ENCODE assay signal across 37 cellular contexts in the genomic region with DNA sequence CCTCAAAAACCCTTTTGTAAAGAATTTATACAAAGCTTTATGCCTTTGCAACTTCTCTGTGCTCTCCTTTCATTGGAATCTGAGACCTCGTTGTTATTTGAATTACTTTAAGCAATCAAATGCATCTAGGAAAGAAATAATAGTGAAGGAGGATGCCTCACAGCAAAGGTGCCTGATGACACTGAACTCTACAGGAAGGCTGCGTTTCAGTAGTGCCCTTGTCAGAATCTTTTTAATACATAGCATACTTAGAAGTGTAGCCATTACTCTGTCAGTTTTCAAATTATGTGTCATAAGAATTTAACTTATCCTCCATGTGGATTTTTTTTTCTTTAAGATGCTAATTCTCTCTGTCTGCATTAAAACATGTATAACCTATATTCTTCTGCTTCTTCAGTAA. TPM values are rescaled to one million over a fixed set of nuclear protein-coding genes. Genes with fewer than 3 reads are reported as not detected.
"Had no signal": no experiment of that assay in that cellular context is flagged by ENCODE, and none has a peak within 500 bp of the region (broad histone marks: within the 10 kb centered on the region; RNA-seq: fewer than 3 reads in every experiment).

No MANE protein-coding gene starts in this region.

- H3K27ac ChIP-seq: adrenal gland, body of pancreas, WERI-Rb-1 had no signal

- H3K27me3 ChIP-seq: adrenal gland, body of pancreas had no signal

- H3K9me3 Mint-ChIP-seq: activated B cell treated with CpG ODN at 0.5 μM for 24 hours; activated CD4-positive, alpha-beta memory T cell treated with anti-CD3 and anti-CD28 coated beads for 36 hours; activated CD4-positive, alpha-beta T cell treated with anti-CD3 and anti-CD28 coated beads, Interleukin-2, amount 10 ng/mL, durations not matched to agents 24 days and 14 days; activated naive CD4-positive, alpha-beta T cell treated with anti-CD3 and anti-CD28 coated beads for 36 hours; activated naive CD4-positive, alpha-beta T cell treated with anti-CD3 and anti-CD28 coated beads, Interleukin-2, amount 50 U/mL, for 24 hours; activated naive CD8-positive, alpha-beta T cell treated with anti-CD3 and anti-CD28 coated beads for 36 hours; activated naive CD8-positive, alpha-beta T cell treated with anti-CD3 and anti-CD28 coated beads, Interleukin-2, amount 50 U/mL, for 24 hours; activated T-helper 1 cell treated with anti-CD3 and anti-CD28 coated beads, Interleukin-12 subunit alpha, Interleukin-12 subunit beta, Interleukin-2, Interleukin-4 antibody, amounts not matched to agents 30 ng/mL and 10 ng/mL and 1 ng/mL, durations not matched to agents 14 hours and 24 hours and 36 hours; activated T-helper 2 cell treated with anti-CD3 and anti-CD28 coated beads, Interferon-gamma antibody, Interleukin-2, Interleukin-4, amounts not matched to agents 10 μg/mL and 5 μg/mL and 100 μg/mL, durations not matched to agents 14 hours and 24 hours and 36 hours; effector memory CD8-positive, alpha-beta T cell; T-helper 2 cell treated with Interferon-gamma antibody and Interleukin-4, amounts not matched to agents 5 μg/mL and 100 μg/mL, for 36 hours had no signal

- H3K4me3 ChIP-seq: adrenal gland, body of pancreas had no signal

- H3K4me1 Mint-ChIP-seq: activated CD4-positive, alpha-beta T cell treated with anti-CD3 and anti-CD28 coated beads for 36 hours; activated naive CD8-positive, alpha-beta T cell treated with anti-CD3 and anti-CD28 coated beads for 36 hours; activated naive CD8-positive, alpha-beta T cell treated with anti-CD3 and anti-CD28 coated beads, Interleukin-2, amount 50 U/mL, for 24 hours had no signal

- H3K4me3 Mint-ChIP-seq: activated B cell treated with CpG ODN at 0.5 μM for 24 hours; activated CD4-positive, alpha-beta memory T cell treated with anti-CD3 and anti-CD28 coated beads for 36 hours; activated CD4-positive, alpha-beta T cell treated with anti-CD3 and anti-CD28 coated beads for 36 hours; activated CD4-positive, alpha-beta T cell treated with anti-CD3 and anti-CD28 coated beads, Interleukin-2, amount 10 ng/mL, durations not matched to agents 24 days and 14 days; activated CD8-positive, alpha-beta memory T cell treated with anti-CD3 and anti-CD28 coated beads, Interleukin-2, amount 10 ng/mL, durations not matched to agents 7 days and 5 days; activated CD8-positive, alpha-beta T cell treated with anti-CD3 and anti-CD28 coated beads, Interleukin-2, amount 10 ng/mL, durations not matched to agents 7 days and 5 days; activated naive CD4-positive, alpha-beta T cell treated with anti-CD3 and anti-CD28 coated beads for 36 hours; activated naive CD4-positive, alpha-beta T cell treated with anti-CD3 and anti-CD28 coated beads, Interleukin-2, amount 50 U/mL, for 24 hours; activated naive CD8-positive, alpha-beta T cell treated with anti-CD3 and anti-CD28 coated beads for 36 hours; activated naive CD8-positive, alpha-beta T cell treated with anti-CD3 and anti-CD28 coated beads, Interleukin-2, amount 50 U/mL, for 24 hours; activated T-helper 1 cell treated with anti-CD3 and anti-CD28 coated beads, Interleukin-12 subunit alpha, Interleukin-12 subunit beta, Interleukin-2, Interleukin-4 antibody, amounts not matched to agents 30 ng/mL and 10 ng/mL and 1 ng/mL, durations not matched to agents 14 hours and 24 hours and 36 hours; effector memory CD8-positive, alpha-beta T cell; T-helper 17 cell; T-helper 2 cell treated with Interferon-gamma antibody and Interleukin-4, amounts not matched to agents 5 μg/mL and 100 μg/mL, for 36 hours had no signal

- H3K9me3 ChIP-seq: adrenal gland, body of pancreas, esophagus squamous epithelium had no signal

- DNase-seq: activated B cell treated with CpG ODN at 0.5 μM for 24 hours; activated CD4-positive, alpha-beta memory T cell treated with anti-CD3 and anti-CD28 coated beads for 36 hours; activated CD4-positive, alpha-beta T cell treated with anti-CD3 and anti-CD28 coated beads for 36 hours; activated CD4-positive, alpha-beta T cell treated with anti-CD3 and anti-CD28 coated beads, Interleukin-2, amount 10 ng/mL, durations not matched to agents 24 days and 14 days; activated CD4-positive, CD25-positive, alpha-beta regulatory T cell treated with anti-CD3 and anti-CD28 coated beads, Interleukin-2, amount 50 U/mL, for 72 hours; activated CD8-positive, alpha-beta memory T cell treated with anti-CD3 and anti-CD28 coated beads, Interleukin-2, amount 10 ng/mL, durations not matched to agents 7 days and 5 days; activated CD8-positive, alpha-beta memory T cell treated with anti-CD3 and anti-CD28 coated beads, Interleukin-2, amount 50 U/mL, for 4 hours; activated CD8-positive, alpha-beta T cell treated with anti-CD3 and anti-CD28 coated beads, Interleukin-2, amount 10 ng/mL, durations not matched to agents 7 days and 5 days; activated effector memory CD4-positive, alpha-beta T cell treated with anti-CD3 and anti-CD28 coated beads, Interleukin-2, amount 50 U/mL, for 16 hours; activated naive CD4-positive, alpha-beta T cell treated with anti-CD3 and anti-CD28 coated beads for 36 hours; activated naive CD8-positive, alpha-beta T cell treated with anti-CD3 and anti-CD28 coated beads for 36 hours; activated naive CD8-positive, alpha-beta T cell treated with anti-CD3 and anti-CD28 coated beads, Interleukin-2, amount 50 U/mL, for 24 hours; activated T-cell treated with anti-CD3 and anti-CD28 coated beads, Interleukin-2, amount 50 U/mL, for 1 hour; activated T-cell treated with anti-CD3 and anti-CD28 coated beads, Interleukin-2, amount 50 U/mL, for 48 hours; adrenal gland; amygdala; aorta; body of pancreas; caudate nucleus; cortex of kidney; dermis blood vessel endothelial cell; effector CD4-positive, alpha-beta T cell; effector memory CD8-positive, alpha-beta T cell; erythroblast; esophagus squamous epithelium; foreskin melanocyte; T-helper 1 cell; T-helper 17 cell; T1000; WERI-Rb-1 had no signal

- H3K36me3 Mint-ChIP-seq: activated CD4-positive, alpha-beta memory T cell treated with anti-CD3 and anti-CD28 coated beads for 36 hours; activated CD8-positive, alpha-beta memory T cell treated with anti-CD3 and anti-CD28 coated beads, Interleukin-2, amount 10 ng/mL, durations not matched to agents 7 days and 5 days; activated naive CD4-positive, alpha-beta T cell treated with anti-CD3 and anti-CD28 coated beads, Interleukin-2, amount 50 U/mL, for 24 hours; activated naive CD8-positive, alpha-beta T cell treated with anti-CD3 and anti-CD28 coated beads for 36 hours had no signal

- H3K27ac Mint-ChIP-seq: activated B cell treated with CpG ODN at 0.5 μM for 24 hours; activated CD4-positive, alpha-beta memory T cell treated with anti-CD3 and anti-CD28 coated beads for 36 hours; activated CD4-positive, alpha-beta T cell treated with anti-CD3 and anti-CD28 coated beads for 36 hours; activated CD4-positive, alpha-beta T cell treated with anti-CD3 and anti-CD28 coated beads, Interleukin-2, amount 10 ng/mL, durations not matched to agents 24 days and 14 days; activated CD8-positive, alpha-beta memory T cell treated with anti-CD3 and anti-CD28 coated beads, Interleukin-2, amount 10 ng/mL, durations not matched to agents 7 days and 5 days; activated CD8-positive, alpha-beta T cell treated with anti-CD3 and anti-CD28 coated beads, Interleukin-2, amount 10 ng/mL, durations not matched to agents 7 days and 5 days; activated naive CD4-positive, alpha-beta T cell treated with anti-CD3 and anti-CD28 coated beads for 36 hours; activated naive CD4-positive, alpha-beta T cell treated with anti-CD3 and anti-CD28 coated beads, Interleukin-2, amount 50 U/mL, for 24 hours; activated naive CD8-positive, alpha-beta T cell treated with anti-CD3 and anti-CD28 coated beads for 36 hours; activated naive CD8-positive, alpha-beta T cell treated with anti-CD3 and anti-CD28 coated beads, Interleukin-2, amount 50 U/mL, for 24 hours; activated T-helper 1 cell treated with anti-CD3 and anti-CD28 coated beads, Interleukin-12 subunit alpha, Interleukin-12 subunit beta, Interleukin-2, Interleukin-4 antibody, amounts not matched to agents 30 ng/mL and 10 ng/mL and 1 ng/mL, durations not matched to agents 14 hours and 24 hours and 36 hours; activated T-helper 2 cell treated with anti-CD3 and anti-CD28 coated beads, Interferon-gamma antibody, Interleukin-2, Interleukin-4, amounts not matched to agents 10 μg/mL and 5 μg/mL and 100 μg/mL, durations not matched to agents 14 hours and 24 hours and 36 hours; T-helper 17 cell; T-helper 2 cell treated with Interferon-gamma antibody and Interleukin-4, amounts not matched to agents 5 μg/mL and 100 μg/mL, for 36 hours had no signal

- H3K36me3 ChIP-seq: adrenal gland, esophagus squamous epithelium, WERI-Rb-1 had no signal

- ATAC-seq: activated CD4-positive, alpha-beta T cell treated with anti-CD3 and anti-CD28 coated beads for 36 hours; activated CD8-positive, alpha-beta memory T cell treated with anti-CD3 and anti-CD28 coated beads, Interleukin-2, amount 10 ng/mL, durations not matched to agents 7 days and 5 days; activated CD8-positive, alpha-beta T cell treated with anti-CD3 and anti-CD28 coated beads, Interleukin-2, amount 10 ng/mL, durations not matched to agents 7 days and 5 days; activated naive CD8-positive, alpha-beta T cell treated with anti-CD3 and anti-CD28 coated beads, Interleukin-2, amount 50 U/mL, for 24 hours; body of pancreas; effector memory CD8-positive, alpha-beta T cell; T-helper 17 cell had no signal

- FAIRE-seq: colon had no signal

- H3K4me1 ChIP-seq: adrenal gland had no signal

RNA-seq across cellular contexts. Expression of gene LYPD6B, which starts 9.6 kb away (rescaled TPM):
- total RNA-seq: activated CD4-positive, alpha-beta memory T cell treated with anti-CD3 and anti-CD28 coated beads for 36 hours; activated CD4-positive, alpha-beta T cell treated with anti-CD3 and anti-CD28 coated beads for 36 hours; activated CD4-positive, alpha-beta T cell treated with anti-CD3 and anti-CD28 coated beads, Interleukin-2, amount 10 ng/mL, durations not matched to agents 24 days and 14 days; activated CD8-positive, alpha-beta memory T cell treated with anti-CD3 and anti-CD28 coated beads for 36 hours; activated CD8-positive, alpha-beta memory T cell treated with anti-CD3 and anti-CD28 coated beads, Interleukin-2, amount 10 ng/mL, durations not matched to agents 7 days and 5 days; activated CD8-positive, alpha-beta T cell treated with anti-CD3 and anti-CD28 coated beads, Interleukin-2, amount 10 ng/mL, durations not matched to agents 7 days and 5 days; activated naive CD4-positive, alpha-beta T cell treated with anti-CD3 and anti-CD28 coated beads for 36 hours; activated naive CD8-positive, alpha-beta T cell treated with anti-CD3 and anti-CD28 coated beads for 36 hours; activated T-helper 1 cell treated with anti-CD3 and anti-CD28 coated beads, Interleukin-12 subunit alpha, Interleukin-12 subunit beta, Interleukin-2, Interleukin-4 antibody, amounts not matched to agents 30 ng/mL and 10 ng/mL and 1 ng/mL, durations not matched to agents 14 hours and 24 hours and 36 hours; activated T-helper 2 cell treated with anti-CD3 and anti-CD28 coated beads, Interferon-gamma antibody, Interleukin-2, Interleukin-4, amounts not matched to agents 10 μg/mL and 5 μg/mL and 100 μg/mL, durations not matched to agents 14 hours and 24 hours and 36 hours; aorta; dermis blood vessel endothelial cell; fibroblast of lung had no signal
